1 cellular context compared by ENCODE assay signal in the genomic region with DNA sequence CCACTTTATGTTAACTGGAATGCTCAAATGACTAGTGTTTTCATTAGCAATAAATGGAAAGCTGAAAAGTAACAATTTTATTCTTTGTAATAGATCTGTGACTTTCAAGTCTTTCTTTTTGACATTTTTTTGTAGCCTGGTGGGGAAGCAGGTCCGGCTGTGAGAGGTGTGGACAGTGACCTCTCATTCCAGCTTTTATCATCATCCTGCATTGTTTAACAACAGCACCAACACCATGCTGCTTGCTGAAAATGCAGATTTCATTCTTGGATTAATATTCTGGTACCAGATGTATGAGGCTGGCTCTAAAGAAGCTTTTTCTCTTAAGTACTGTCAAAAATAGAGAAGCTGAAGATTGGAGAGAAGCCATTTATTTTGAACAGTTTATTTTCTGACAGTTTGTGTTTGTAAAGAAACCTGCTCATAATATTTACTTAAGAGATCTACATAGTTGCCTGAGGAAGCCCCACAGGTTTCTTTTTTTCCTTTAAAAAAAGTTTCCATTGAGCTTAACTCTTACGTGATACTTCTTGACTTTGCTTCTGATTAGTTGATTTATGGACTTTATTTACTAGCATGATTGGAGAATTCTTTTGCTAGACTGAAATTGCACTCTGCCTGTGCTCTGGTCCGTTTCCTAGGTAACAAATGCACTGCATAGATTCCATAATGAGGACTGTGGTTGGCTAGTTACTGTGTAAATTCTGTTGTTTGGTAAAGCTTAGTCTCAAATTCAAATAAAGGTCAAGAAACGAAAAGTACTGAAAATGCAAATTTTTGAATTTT.
TF ChIP-seq lines count a peak whose summit lies in the region.

No MANE protein-coding gene starts in this region.

TF ChIP-seq in GM12878, 131 proteins besides CTCF, POLR2A, EP300 and RAD21:
- TF ChIP-seq, protein P1, sequence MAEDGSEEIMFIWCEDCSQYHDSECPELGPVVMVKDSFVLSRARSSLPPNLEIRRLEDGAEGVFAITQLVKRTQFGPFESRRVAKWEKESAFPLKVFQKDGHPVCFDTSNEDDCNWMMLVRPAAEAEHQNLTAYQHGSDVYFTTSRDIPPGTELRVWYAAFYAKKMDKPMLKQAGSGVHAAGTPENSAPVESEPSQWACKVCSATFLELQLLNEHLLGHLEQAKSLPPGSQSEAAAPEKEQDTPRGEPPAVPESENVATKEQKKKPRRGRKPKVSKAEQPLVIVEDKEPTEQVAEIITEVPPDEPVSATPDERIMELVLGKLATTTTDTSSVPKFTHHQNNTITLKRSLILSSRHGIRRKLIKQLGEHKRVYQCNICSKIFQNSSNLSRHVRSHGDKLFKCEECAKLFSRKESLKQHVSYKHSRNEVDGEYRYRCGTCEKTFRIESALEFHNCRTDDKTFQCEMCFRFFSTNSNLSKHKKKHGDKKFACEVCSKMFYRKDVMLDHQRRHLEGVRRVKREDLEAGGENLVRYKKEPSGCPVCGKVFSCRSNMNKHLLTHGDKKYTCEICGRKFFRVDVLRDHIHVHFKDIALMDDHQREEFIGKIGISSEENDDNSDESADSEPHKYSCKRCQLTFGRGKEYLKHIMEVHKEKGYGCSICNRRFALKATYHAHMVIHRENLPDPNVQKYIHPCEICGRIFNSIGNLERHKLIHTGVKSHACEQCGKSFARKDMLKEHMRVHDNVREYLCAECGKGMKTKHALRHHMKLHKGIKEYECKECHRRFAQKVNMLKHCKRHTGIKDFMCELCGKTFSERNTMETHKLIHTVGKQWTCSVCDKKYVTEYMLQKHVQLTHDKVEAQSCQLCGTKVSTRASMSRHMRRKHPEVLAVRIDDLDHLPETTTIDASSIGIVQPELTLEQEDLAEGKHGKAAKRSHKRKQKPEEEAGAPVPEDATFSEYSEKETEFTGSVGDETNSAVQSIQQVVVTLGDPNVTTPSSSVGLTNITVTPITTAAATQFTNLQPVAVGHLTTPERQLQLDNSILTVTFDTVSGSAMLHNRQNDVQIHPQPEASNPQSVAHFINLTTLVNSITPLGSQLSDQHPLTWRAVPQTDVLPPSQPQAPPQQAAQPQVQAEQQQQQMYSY (CRISPR knock-in tag; IDR thresholded peaks at IDR 0.05): no peak
- TF ChIP-seq, protein P2, sequence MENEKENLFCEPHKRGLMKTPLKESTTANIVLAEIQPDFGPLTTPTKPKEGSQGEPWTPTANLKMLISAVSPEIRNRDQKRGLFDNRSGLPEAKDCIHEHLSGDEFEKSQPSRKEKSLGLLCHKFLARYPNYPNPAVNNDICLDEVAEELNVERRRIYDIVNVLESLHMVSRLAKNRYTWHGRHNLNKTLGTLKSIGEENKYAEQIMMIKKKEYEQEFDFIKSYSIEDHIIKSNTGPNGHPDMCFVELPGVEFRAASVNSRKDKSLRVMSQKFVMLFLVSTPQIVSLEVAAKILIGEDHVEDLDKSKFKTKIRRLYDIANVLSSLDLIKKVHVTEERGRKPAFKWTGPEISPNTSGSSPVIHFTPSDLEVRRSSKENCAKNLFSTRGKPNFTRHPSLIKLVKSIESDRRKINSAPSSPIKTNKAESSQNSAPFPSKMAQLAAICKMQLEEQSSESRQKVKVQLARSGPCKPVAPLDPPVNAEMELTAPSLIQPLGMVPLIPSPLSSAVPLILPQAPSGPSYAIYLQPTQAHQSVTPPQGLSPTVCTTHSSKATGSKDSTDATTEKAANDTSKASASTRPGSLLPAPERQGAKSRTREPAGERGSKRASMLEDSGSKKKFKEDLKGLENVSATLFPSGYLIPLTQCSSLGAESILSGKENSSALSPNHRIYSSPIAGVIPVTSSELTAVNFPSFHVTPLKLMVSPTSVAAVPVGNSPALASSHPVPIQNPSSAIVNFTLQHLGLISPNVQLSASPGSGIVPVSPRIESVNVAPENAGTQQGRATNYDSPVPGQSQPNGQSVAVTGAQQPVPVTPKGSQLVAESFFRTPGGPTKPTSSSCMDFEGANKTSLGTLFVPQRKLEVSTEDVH (IDR thresholded peaks at IDR 0.05; ENCODE audit: low read depth, partially characterized antibody): no peak
- TF ChIP-seq, protein P3, sequence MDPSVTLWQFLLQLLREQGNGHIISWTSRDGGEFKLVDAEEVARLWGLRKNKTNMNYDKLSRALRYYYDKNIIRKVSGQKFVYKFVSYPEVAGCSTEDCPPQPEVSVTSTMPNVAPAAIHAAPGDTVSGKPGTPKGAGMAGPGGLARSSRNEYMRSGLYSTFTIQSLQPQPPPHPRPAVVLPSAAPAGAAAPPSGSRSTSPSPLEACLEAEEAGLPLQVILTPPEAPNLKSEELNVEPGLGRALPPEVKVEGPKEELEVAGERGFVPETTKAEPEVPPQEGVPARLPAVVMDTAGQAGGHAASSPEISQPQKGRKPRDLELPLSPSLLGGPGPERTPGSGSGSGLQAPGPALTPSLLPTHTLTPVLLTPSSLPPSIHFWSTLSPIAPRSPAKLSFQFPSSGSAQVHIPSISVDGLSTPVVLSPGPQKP (IDR thresholded peaks at IDR 0.05; ENCODE audit: low read depth, low read length): no peak
- 0 out of 2 replicates have a peak, but pooled peaks have one; percentile 35 for TF ChIP-seq RFX5 (IDR thresholded peaks at IDR 0.05; ENCODE audit: low read depth, low read length)
TF ChIP-seq in GM12878: peak in this region for 1.
